Comparison of ENCODE assay signal across 8 cellular contexts in the genomic region with DNA sequence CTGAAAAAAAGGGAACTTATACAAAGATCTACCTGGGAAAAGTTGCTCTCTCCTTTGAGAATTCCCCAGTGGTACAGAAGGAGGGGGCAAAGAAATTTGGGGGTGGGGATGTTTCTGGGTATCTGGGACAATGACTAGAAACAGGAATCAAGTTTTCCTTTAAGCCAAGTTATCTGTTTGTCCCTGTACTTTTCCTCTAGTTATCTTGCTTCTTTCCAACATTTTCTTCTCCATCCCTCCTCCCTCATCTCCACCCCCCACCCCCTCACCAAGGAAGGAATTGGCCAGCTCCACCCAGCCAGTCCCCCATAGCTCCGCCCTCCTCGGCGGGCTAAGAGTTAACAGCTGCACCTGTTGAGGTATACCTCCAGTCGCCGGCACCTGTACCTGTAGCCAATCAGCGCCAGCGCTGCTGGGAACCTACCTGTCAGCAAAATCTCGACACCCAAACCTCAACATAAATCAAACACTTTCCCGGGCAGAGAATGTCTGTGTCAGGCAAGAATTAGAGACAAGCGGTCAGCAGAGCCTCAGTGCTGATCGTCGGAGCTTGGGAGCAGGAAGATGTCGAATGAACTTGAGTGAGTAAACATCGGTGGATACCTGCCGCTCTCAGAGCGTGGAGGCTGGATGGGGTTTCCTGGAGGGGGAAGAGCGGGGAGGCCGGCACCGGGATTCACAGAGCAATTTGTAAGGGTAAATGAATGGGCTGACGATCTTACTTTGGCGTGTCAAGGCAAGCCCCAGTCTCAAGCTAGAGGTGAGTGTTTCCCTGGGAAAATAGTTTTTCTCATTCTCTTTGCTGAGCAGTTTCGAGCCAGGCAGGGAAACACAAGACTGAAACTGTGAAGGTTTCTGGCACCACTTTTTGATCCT.
DNase-seq lines count a peak whose midpoint lies in the region; ATAC-seq lines count a peak whose summit lies in the region.

Gene GRHL3 (plus strand): TSS at position 370 of the 876 bp plus-strand sequence. CDS start 195 bp downstream, at position 565.

- DNase-seq in COLO668 (lab: John Stamatoyannopoulos, UW; ENCODE audit: unreplicated experiment) = peak; percentile 93
- peak; percentile 34 for DNase-seq in NCI-H1048 (lab: John Stamatoyannopoulos, UW)
- peak; percentile 58 for DNase-seq in astrocyte of the hippocampus (ENCODE audit: low read depth, low spot score)
- peak; percentile 27 for DNase-seq in medulla oblongata (ENCODE audit: extremely low spot score)
- DNase-seq in stimulated activated CD4-positive, alpha-beta T cell treated with anti-CD3 and anti-CD28 coated beads, Interleukin-2, amount 100 ng/mL, for 24 hours = no peak

- ATAC-seq in HG03354 (IDR thresholded peaks at IDR 0.05; ENCODE audit: poor library complexity, severe bottlenecking, unreplicated experiment) (no peak), GM18519 (IDR thresholded peaks at IDR 0.05; ENCODE audit: low FRiP score, unreplicated experiment) (no peak), GM19035 (IDR thresholded peaks at IDR 0.05; ENCODE audit: unreplicated experiment) (no peak)

Comparison
In these comparisons a context has a peak if more than half of its experiments do, and no peak if none do; other contexts are left out.
1. DNase-seq: peak in COLO668 (single experiment), NCI-H1048 (single experiment), astrocyte of the hippocampus (single experiment) and medulla oblongata (single experiment); none in stimulated activated CD4-positive, alpha-beta T cell treated with anti-CD3 and anti-CD28 coated beads, Interleukin-2, amount 100 ng/mL, for 24 hours (0 of 2).